8 cellular contexts compared by ENCODE assay signal in the genomic region with DNA sequence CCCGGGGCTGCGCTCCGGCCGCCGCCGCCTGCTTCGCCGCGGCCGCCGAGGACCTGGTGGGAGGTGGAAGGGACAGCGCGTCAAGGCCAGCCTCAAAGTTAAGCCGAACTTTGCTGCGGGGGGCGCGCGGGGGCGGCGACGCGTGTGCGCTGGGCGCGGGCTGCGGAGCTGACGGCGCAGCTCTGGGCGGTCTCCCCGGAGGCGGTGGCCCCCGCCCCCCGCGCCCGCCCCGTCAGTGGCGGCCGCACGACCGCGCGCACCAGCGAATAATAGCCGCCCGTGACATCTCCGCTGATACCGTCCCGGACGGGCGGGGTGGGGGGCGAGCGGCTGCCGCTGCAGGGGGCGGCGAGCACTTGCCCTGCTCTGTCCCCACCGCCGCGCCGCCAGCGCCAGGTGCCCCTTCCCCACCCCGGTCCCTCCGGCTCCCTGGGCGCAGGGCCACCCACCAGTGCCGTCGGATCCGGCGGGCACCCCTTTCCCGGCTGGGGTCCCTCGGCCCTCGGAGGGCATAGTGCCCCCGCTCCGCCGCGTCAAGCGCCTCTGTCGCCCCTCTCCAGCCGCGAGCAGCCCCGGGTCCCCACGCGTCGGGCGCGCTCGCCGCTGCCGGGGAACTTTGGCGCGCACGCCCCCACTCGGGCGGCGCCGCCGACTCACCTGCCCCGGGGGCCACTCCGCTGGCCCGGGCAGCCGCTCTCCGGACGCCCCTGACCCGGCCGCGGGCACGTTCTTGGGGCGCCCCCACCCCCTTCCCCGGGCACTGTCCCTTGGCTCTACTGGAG. TPM values are rescaled to one million over a fixed set of nuclear protein-coding genes. Genes with fewer than 3 reads are reported as not detected.
DNase-seq lines count a peak whose midpoint lies in the region; ATAC-seq and TF ChIP-seq lines count a peak whose summit lies in the region.

No MANE protein-coding gene starts in this region.

- H3K4me1 Mint-ChIP-seq in HFFc6 (ENCODE audit: low read depth) = no peaks in the 10 kb centered on the region
- H3K4me1 Mint-ChIP-seq in activated CD8-positive, alpha-beta memory T cell treated with anti-CD3 and anti-CD28 coated beads, Interleukin-2, amount 10 ng/mL, durations not matched to agents 7 days and 5 days = peaks cover 25% of the 10 kb centered on the region

- no peaks in the 10 kb centered on the region for H3K9me3 ChIP-seq in cardiac muscle cell (ENCODE audit: low read depth)

- H3K27me3 Mint-ChIP-seq in HFFc6 (ENCODE audit: insufficient read depth) = peaks cover 28% of the 10 kb centered on the region
- H3K27me3 Mint-ChIP-seq in activated CD8-positive, alpha-beta memory T cell treated with anti-CD3 and anti-CD28 coated beads, Interleukin-2, amount 10 ng/mL, durations not matched to agents 7 days and 5 days = peaks cover 11% of the 10 kb centered on the region

- H3K4me1 ChIP-seq in cardiac muscle cell (ENCODE audit: low read depth) = peaks cover 44% of the 10 kb centered on the region

- no peak overlapping the region for H3K27ac Mint-ChIP-seq in HFFc6
- H3K27ac Mint-ChIP-seq in activated CD8-positive, alpha-beta memory T cell treated with anti-CD3 and anti-CD28 coated beads, Interleukin-2, amount 10 ng/mL, durations not matched to agents 7 days and 5 days = peak overlapping the region; percentile 66

- H3K9me3 Mint-ChIP-seq in HFFc6 = no peaks in the 10 kb centered on the region
- H3K9me3 Mint-ChIP-seq in activated CD8-positive, alpha-beta memory T cell treated with anti-CD3 and anti-CD28 coated beads, Interleukin-2, amount 10 ng/mL, durations not matched to agents 7 days and 5 days (ENCODE audit: low read depth) = no peaks in the 10 kb centered on the region

- H3K27me3 ChIP-seq in BJ (ENCODE audit: control insufficient read depth, insufficient read depth, low read length) (peaks cover 23% of the 10 kb centered on the region), cardiac muscle cell (no peaks in the 10 kb centered on the region)

- ATAC-seq in activated CD8-positive, alpha-beta memory T cell treated with anti-CD3 and anti-CD28 coated beads, Interleukin-2, amount 10 ng/mL, durations not matched to agents 7 days and 5 days = peak; percentile 24
- ATAC-seq in GM19467 (IDR thresholded peaks at IDR 0.05; ENCODE audit: unreplicated experiment) (no peak), omental fat pad (ENCODE audit: low FRiP score) (no peak)

- CTCF ChIA-PET in BJ (lab: Yijun Ruan, JAX) = interaction anchor here (1.0 kb wide), 1 partner anchor 60 kb away, joined by 4 read pairs; no protein-coding TSS in a partner anchor
- CTCF ChIA-PET in activated CD8-positive, alpha-beta memory T cell treated with anti-CD3 and anti-CD28 coated beads, Interleukin-2, amount 10 ng/mL, durations not matched to agents 7 days and 5 days (lab: Charles Lee) = interaction anchor here (1.3 to 11.9 kb wide), 4 partner anchors 11 to 98 kb away, joined by 3 to 177 read pairs (median 4); no protein-coding TSS in a partner anchor

- POLR2A ChIA-PET in BJ (lab: Charles Lee) = no interaction called here

- H3K27ac ChIP-seq in cardiac muscle cell = peak overlapping the region; percentile 92

- H3K36me3 ChIP-seq in BJ (ENCODE audit: control insufficient read depth, insufficient read depth, low read length) (no peaks in the 10 kb centered on the region), cardiac muscle cell (no peaks in the 10 kb centered on the region)

- no peak overlapping the region for H3K4me3 Mint-ChIP-seq in HFFc6
- H3K4me3 Mint-ChIP-seq in activated CD8-positive, alpha-beta memory T cell treated with anti-CD3 and anti-CD28 coated beads, Interleukin-2, amount 10 ng/mL, durations not matched to agents 7 days and 5 days = peak overlapping the region; percentile 58

- 0 out of 2 replicates have a peak, but pooled peaks cover 4% of the 10 kb centered on the region for H3K36me3 Mint-ChIP-seq in HFFc6 (ENCODE audit: low read depth)
- H3K36me3 Mint-ChIP-seq in activated CD8-positive, alpha-beta memory T cell treated with anti-CD3 and anti-CD28 coated beads, Interleukin-2, amount 10 ng/mL, durations not matched to agents 7 days and 5 days = peaks cover 40% of the 10 kb centered on the region

- DNase-seq in BJ (ENCODE audit: low read depth) (no peak), HFFc6 (no peak), cardiac muscle cell (ENCODE audit: low read depth in 1 of 2, low spot score in 1 of 2) (peak in 1 of 2 donors; percentile 53), AG08395 (ENCODE audit: low spot score) (no peak), omental fat pad (ENCODE audit: low spot score) (no peak)
- DNase-seq in activated CD8-positive, alpha-beta memory T cell treated with anti-CD3 and anti-CD28 coated beads, Interleukin-2, amount 10 ng/mL, durations not matched to agents 7 days and 5 days = peak; percentile 64
- DNase-seq in stimulated activated CD4-positive, alpha-beta T cell treated with anti-CD3 and anti-CD28 coated beads, Interleukin-2, amount 100 ng/mL, for 24 hours = peak; percentile 50 to 58

- H3K4me3 ChIP-seq in BJ (ENCODE audit: low read depth, low read length) (peak overlapping the region; percentile 35), cardiac muscle cell (peak overlapping the region; percentile 98)

- TF ChIP-seq CTCF in BJ (IDR thresholded peaks at IDR 0.05; ENCODE audit: insufficient read depth, low read depth, low read length) (no peak), HFFc6 (IDR thresholded peaks at IDR 0.05) (peak; percentile 8; the same call in 1 of the 2 replicates), cardiac muscle cell (IDR thresholded peaks at IDR 0.05; ENCODE audit: low read depth, low read length) (no peak), omental fat pad (IDR thresholded peaks at IDR 0.05) (no peak)

RNA-seq across cellular contexts. Expression of a gene that starts 0.8 kb away (rescaled TPM):
- polyA plus RNA-seq in BJ (2011; rRNA removed) (0.37 and 1.1 TPM in 2 replicates), cardiac muscle cell (21.5 and 29.5 TPM in 2 replicates)
- polyA minus RNA-seq in BJ (2011; rRNA and poly(A)+ RNA removed) = 0.10 and 0.85 TPM in 2 replicates
- total RNA-seq in HFFc6 (2021; fragmentation: NEBNext Ultra II Directional; extraction: Animal tissue kit (Norgen Biotek cat#: 25700)) = under 1 TPM; 0.11 to 0.83 (median 0.34) TPM
- 10 to 100 TPM; 76.8 to 80.0 TPM for total RNA-seq in activated CD8-positive, alpha-beta memory T cell treated with anti-CD3 and anti-CD28 coated beads, Interleukin-2, amount 10 ng/mL, durations not matched to agents 7 days and 5 days
- total RNA-seq in cardiac muscle cell (39.6 and 42.6 TPM in 2 replicates), omental fat pad (1 to 10 TPM; 1.9 to 9.9 (median 5.5) TPM)

RNA-seq across cellular contexts. Expression of a gene that starts 12.4 kb away (rescaled TPM):
- polyA plus RNA-seq in BJ (2011; rRNA removed) (2.5 and 3.9 TPM in 2 replicates), cardiac muscle cell (36.9 and 42.5 TPM in 2 replicates)
- polyA minus RNA-seq in BJ (2011; rRNA and poly(A)+ RNA removed) = 1.4 and 2.4 TPM in 2 replicates
- 10 to 100 TPM in 1 of 6 experiments, 1 to 10 TPM in 5; 1.2 to 10.2 (median 1.9) TPM for total RNA-seq in HFFc6 (2021; fragmentation: NEBNext Ultra II Directional; extraction: Animal tissue kit (Norgen Biotek cat#: 25700))
- total RNA-seq in activated CD8-positive, alpha-beta memory T cell treated with anti-CD3 and anti-CD28 coated beads, Interleukin-2, amount 10 ng/mL, durations not matched to agents 7 days and 5 days = not detected
- total RNA-seq in cardiac muscle cell (50.3 and 52.5 TPM in 2 replicates), omental fat pad (10 to 100 TPM in 1 of 4 donors, 1 to 10 TPM in 3; 3.8 to 14.0 (median 6.5) TPM)

Comparison
In these comparisons a context has a peak if more than half of its experiments do, and no peak if none do; other contexts are left out.
1. DNase-seq: peak in activated CD8-positive, alpha-beta memory T cell treated with anti-CD3 and anti-CD28 coated beads, Interleukin-2, amount 10 ng/mL, durations not matched to agents 7 days and 5 days (single experiment) and stimulated activated CD4-positive, alpha-beta T cell treated with anti-CD3 and anti-CD28 coated beads, Interleukin-2, amount 100 ng/mL, for 24 hours (2 of 2); none in BJ (single experiment), HFFc6 (single experiment), AG08395 (single experiment) and omental fat pad (single experiment).